ENCODE assay signal across 17 cellular contexts in genomic region chr11:116716617-116717016, GRCh38. TPM values are rescaled to one million over a fixed set of nuclear protein-coding genes. Genes with fewer than 3 reads are reported as not detected.
DNase-seq lines count a peak whose midpoint lies in the region; ATAC-seq and TF ChIP-seq lines count a peak whose summit lies in the region.
"Had no signal": no experiment of that assay in that cellular context is flagged by ENCODE, and none has a peak within 500 bp of the region (broad histone marks: within the 10 kb centered on the region; RNA-seq: fewer than 3 reads in every experiment).

No MANE protein-coding gene starts in this region.

- no peak overlapping the region for H3K9ac ChIP-seq in neural progenitor cell
- H3K9ac ChIP-seq: BLaER1 treated with 17β-estradiol and CSF1 and Interleukin-3, amounts not matched to agents 10 nM and 100 nM had no signal

- no peak overlapping the region for H3K4me3 ChIP-seq in Peyer's patch
- H3K4me3 ChIP-seq in neural progenitor cell: no peak overlapping the region
- H3K4me3 ChIP-seq in lower lobe of right lung: no peak overlapping the region
- H3K4me3 ChIP-seq: BLaER1 treated with 17β-estradiol and CSF1 and Interleukin-3, amounts not matched to agents 10 nM and 100 nM; GM23338 had no signal

- H3K9me3 ChIP-seq in Peyer's patch (no peaks in the 10 kb centered on the region), neural progenitor cell (ENCODE audit: low read depth) (no peaks in the 10 kb centered on the region), lower lobe of right lung (no peaks in the 10 kb centered on the region)
- H3K9me3 ChIP-seq: BLaER1 treated with 17β-estradiol and CSF1 and Interleukin-3, amounts not matched to agents 10 nM and 100 nM had no signal

- peaks cover 6% of the 10 kb centered on the region for H3K27me3 Mint-ChIP-seq in neural progenitor cell (ENCODE audit: insufficient read depth, low read depth)

- peak overlapping the region; percentile 48 for H3K27ac Mint-ChIP-seq in neural progenitor cell
- H3K27ac Mint-ChIP-seq: B cell; CD8-positive, alpha-beta T cell; GM23338; HFFc6 had no signal

- no peaks in the 10 kb centered on the region for H4K20me1 ChIP-seq in neural progenitor cell (ENCODE audit: low read depth)
- H4K20me1 ChIP-seq: BLaER1 treated with 17β-estradiol and CSF1 and Interleukin-3, amounts not matched to agents 10 nM and 100 nM had no signal

- no peaks in the 10 kb centered on the region for H3K36me3 Mint-ChIP-seq in neural progenitor cell
- H3K36me3 Mint-ChIP-seq: CD8-positive, alpha-beta T cell had no signal

- H3F3A ChIP-seq in neural progenitor cell (ENCODE audit: low read depth): peaks cover 8% of the 10 kb centered on the region

- TF ChIP-seq CTCF in Peyer's patch (IDR thresholded peaks at IDR 0.05) (no peak), neural progenitor cell (IDR thresholded peaks at IDR 0.05) (no peak), lower lobe of right lung (IDR thresholded peaks at IDR 0.05) (no peak)

- H3K27me3 ChIP-seq in Peyer's patch (no peaks in the 10 kb centered on the region), neural progenitor cell (no peaks in the 10 kb centered on the region), lower lobe of right lung (ENCODE audit: low read depth) (no peaks in the 10 kb centered on the region)
- H3K27me3 ChIP-seq: BLaER1 treated with 17β-estradiol and CSF1 and Interleukin-3, amounts not matched to agents 10 nM and 100 nM had no signal

- H3K4me1 ChIP-seq in Peyer's patch: no peaks in the 10 kb centered on the region
- H3K4me1 ChIP-seq in neural progenitor cell: peaks cover 20% of the 10 kb centered on the region
- no peaks in the 10 kb centered on the region for H3K4me1 ChIP-seq in lower lobe of right lung
- H3K4me1 ChIP-seq: BLaER1 treated with 17β-estradiol and CSF1 and Interleukin-3, amounts not matched to agents 10 nM and 100 nM had no signal

- H2AFZ ChIP-seq in neural progenitor cell (replicated peaks): no peak overlapping the region
- H2AFZ ChIP-seq: GM23338 had no signal

- DNase-seq in Peyer's patch: peak in 2 of 3 donors; percentile 62 to 79
- no peak for DNase-seq in neural progenitor cell (ENCODE audit: low spot score)
- DNase-seq in pons (ENCODE audit: low spot score): no peak
- no peak for DNase-seq in NCI-H2196 (lab: John Stamatoyannopoulos, UW; ENCODE audit: unreplicated experiment)
- no peak for DNase-seq in lower lobe of right lung
- DNase-seq: 8988T; Calu3; CD8-positive, alpha-beta T cell; DMS79 treated with DMSO at 0.1 percent for 48 hours; GF-D8; HFFc6 had no signal

- no peaks in the 10 kb centered on the region for H3K9me3 Mint-ChIP-seq in neural progenitor cell
- H3K9me3 Mint-ChIP-seq: CD8-positive, alpha-beta T cell; GM23338; HFFc6 had no signal

- no peak overlapping the region for H3K4me2 ChIP-seq in neural progenitor cell
- H3K4me2 ChIP-seq: GM23338 had no signal

- peaks cover 13% of the 10 kb centered on the region for H3K4me1 Mint-ChIP-seq in neural progenitor cell
- H3K4me1 Mint-ChIP-seq: B cell had no signal

- no peak for TF ChIP-seq POLR2A in Peyer's patch (IDR thresholded peaks at IDR 0.05)

- ATAC-seq in esophagus mucosa (peak; percentile 69), HG03457 (IDR thresholded peaks at IDR 0.05; ENCODE audit: unreplicated experiment) (no peak), lower lobe of right lung (no peak)
- ATAC-seq: CD8-positive, alpha-beta T cell; GM23338; HCT116 had no signal

- H3K36me3 ChIP-seq in Peyer's patch: no peaks in the 10 kb centered on the region
- H3K36me3 ChIP-seq in neural progenitor cell: no peaks in the 10 kb centered on the region
- H3K36me3 ChIP-seq in lower lobe of right lung: no peaks in the 10 kb centered on the region
- H3K36me3 ChIP-seq: BLaER1 treated with 17β-estradiol and CSF1 and Interleukin-3, amounts not matched to agents 10 nM and 100 nM had no signal

- intact Hi-C loops in lower lobe of right lung (cut with DNase I): no loop called here

- H3K79me2 ChIP-seq in neural progenitor cell (ENCODE audit: low read depth): no peaks in the 10 kb centered on the region

- no peak overlapping the region for H3K4me3 Mint-ChIP-seq in neural progenitor cell
- H3K4me3 Mint-ChIP-seq: B cell; CD8-positive, alpha-beta T cell; GM23338; HFFc6 had no signal

- H3K27ac ChIP-seq in Peyer's patch: peak overlapping the region in 2 of 4 donors; percentile 31 to 50
- no peak overlapping the region for H3K27ac ChIP-seq in neural progenitor cell
- H3K27ac ChIP-seq in lower lobe of right lung: no peak overlapping the region
- H3K27ac ChIP-seq: BLaER1 treated with 17β-estradiol and CSF1 and Interleukin-3, amounts not matched to agents 10 nM and 100 nM had no signal

RNA-seq across cellular contexts. Expression of gene BUD13, which starts 56.2 kb away (rescaled TPM):
- total RNA-seq in Peyer's patch (10 to 100 TPM; 16.3 to 42.9 (median 20.1) TPM), esophagus mucosa (9.1 TPM), neural progenitor cell (ENCODE audit: low replicate concordance) (31.5 and 33.8 TPM in 2 replicates), lower lobe of right lung (15.8 TPM)

Comparison
In these comparisons a context has a peak if more than half of its experiments do, and no peak if none do; other contexts are left out.
1. DNase-seq: peak in Peyer's patch (2 of 3); none in neural progenitor cell (single experiment), pons (single experiment), NCI-H2196 (single experiment) and lower lobe of right lung (single experiment).